Comparison of ENCODE assay signal across 11 cellular contexts in the genomic region with DNA sequence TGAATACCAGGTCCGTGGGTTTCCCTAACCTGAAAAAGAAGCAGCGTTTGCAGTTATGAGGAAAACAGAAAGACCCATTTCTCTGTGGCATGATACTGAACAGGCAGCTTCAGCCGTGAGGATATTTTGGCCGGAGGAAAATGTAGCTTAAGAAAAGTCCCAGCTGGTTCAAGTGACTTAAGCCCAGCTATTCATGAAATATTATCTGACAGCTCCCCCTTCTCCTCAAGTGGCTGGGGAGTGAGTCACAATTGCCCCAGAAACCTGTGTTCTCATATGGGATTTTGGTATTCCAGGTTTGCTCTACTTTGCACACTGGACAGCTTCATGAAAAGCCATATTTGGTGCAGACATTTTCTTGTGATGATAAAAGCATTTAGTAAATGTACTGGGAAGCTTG. TPM values are rescaled to one million over a fixed set of nuclear protein-coding genes. Genes with fewer than 3 reads are reported as not detected.
DNase-seq lines count a peak whose midpoint lies in the region; ATAC-seq, FAIRE-seq and TF ChIP-seq lines count a peak whose summit lies in the region.
"Had no signal": no experiment of that assay in that cellular context is flagged by ENCODE, and none has a peak within 500 bp of the region (broad histone marks: within the 10 kb centered on the region; RNA-seq: fewer than 3 reads in every experiment).

No MANE protein-coding gene starts in this region.

- intact Hi-C loops in esophagus squamous epithelium (cut with DNase I) (no loop called here), pancreas (cut with DNase I) (no loop called here), right lobe of liver (cut with DNase I) (no loop called here)

- H3K4me1 ChIP-seq in esophagus squamous epithelium: peaks cover 0 to 33% (median 9%) of the 10 kb centered on the region in 3 donors
- H3K4me1 ChIP-seq in pancreas: peaks cover 0 to 16% (median 6%) of the 10 kb centered on the region in 3 donors
- H3K4me1 ChIP-seq in right lobe of liver: no peaks in the 10 kb centered on the region

- DNase-seq in D341Med (ENCODE audit: low spot score) (peak; percentile 32), NCI-H69 (lab: John Stamatoyannopoulos, UW) (peak; percentile 49), esophagus squamous epithelium (lab: John Stamatoyannopoulos, UW) (no peak), pancreas (peak in 1 of 6 donors; percentile 42), caudate nucleus (lab: John Stamatoyannopoulos, UW) (no peak), RWPE1 (ENCODE audit: low spot score) (no peak), right lobe of liver (no peak)
- DNase-seq in activated CD8-positive, alpha-beta memory T cell treated with anti-CD3 and anti-CD28 coated beads, Interleukin-2, amount 50 U/mL, for 48 hours: no peak
- DNase-seq: activated T-cell treated with anti-CD3 and anti-CD28 coated beads, Interleukin-2, amount 50 U/mL, for 72 hours; CD8-positive, alpha-beta T cell; NCI-H1436 treated with DMSO at 0.1 percent for 48 hours had no signal

- H3K27me3 ChIP-seq in esophagus squamous epithelium (no peaks in the 10 kb centered on the region), pancreas (no peaks in the 10 kb centered on the region), right lobe of liver (no peaks in the 10 kb centered on the region)

- TF ChIP-seq CTCF in esophagus squamous epithelium (IDR thresholded peaks at IDR 0.05): no peak
- no peak for TF ChIP-seq CTCF in pancreas (IDR thresholded peaks at IDR 0.05)
- no peak for TF ChIP-seq CTCF in RWPE1 (conservative IDR thresholded peaks at IDR 0.05; ENCODE audit: low read depth)
- no peak for TF ChIP-seq CTCF in right lobe of liver (IDR thresholded peaks at IDR 0.05)

- H3K9me3 ChIP-seq in esophagus squamous epithelium (no peaks in the 10 kb centered on the region), pancreas (no peaks in the 10 kb centered on the region), right lobe of liver (no peaks in the 10 kb centered on the region)

- 27 to 35% methylated on average over 4 of the region's 4 CpGs for WGBS in esophagus squamous epithelium, 2 donors
- 35 to 40% methylated on average over 4 of the region's 4 CpGs for WGBS in pancreas, 2 donors
- WGBS in right lobe of liver (ENCODE audit: insufficient coverage, low coverage, low lambda C conversion rate, missing lambda C conversion rate): 60% methylated on average over 4 of the region's 4 CpGs

- peak; percentile 54 to 70 (median 62) for ATAC-seq in pancreas
- no peak for ATAC-seq in right lobe of liver
- ATAC-seq: activated T-cell treated with anti-CD3 and anti-CD28 coated beads, Interleukin-2, amount 50 U/mL, for 72 hours; CD8-positive, alpha-beta T cell had no signal

- FAIRE-seq in pancreas (lab: Jason Lieb, UNC): no peak

- H3K4me3 ChIP-seq in esophagus squamous epithelium (no peak overlapping the region), pancreas (no peak overlapping the region), right lobe of liver (no peak overlapping the region)

- TF ChIP-seq POLR2A in esophagus squamous epithelium (IDR thresholded peaks at IDR 0.05) (no peak), right lobe of liver (IDR thresholded peaks at IDR 0.05) (no peak)

- CTCF ChIA-PET in RWPE1 (lab: Yijun Ruan, JAX): interaction anchor here (0.6 kb wide), 1 partner anchor 24 kb away, joined by 4 read pairs; no protein-coding TSS in a partner anchor

- H3K36me3 ChIP-seq in esophagus squamous epithelium (no peaks in the 10 kb centered on the region), pancreas (no peaks in the 10 kb centered on the region), right lobe of liver (no peaks in the 10 kb centered on the region)

- peak overlapping the region in 3 of 4 donors; percentile 25 to 40 (median 27) for H3K27ac ChIP-seq in esophagus squamous epithelium
- no peak overlapping the region for H3K27ac ChIP-seq in pancreas
- H3K27ac ChIP-seq in caudate nucleus (ENCODE audit: low read depth, low read length): no peak overlapping the region
- no peak overlapping the region for H3K27ac ChIP-seq in RWPE1
- no peak overlapping the region for H3K27ac ChIP-seq in right lobe of liver

- POLR2A ChIA-PET in RWPE1 (lab: Yijun Ruan, JAX; ENCODE audit: low non-redundant PET): no interaction called here

RNA-seq across cellular contexts. Expression of a gene that starts 47.8 kb away (rescaled TPM):
- total RNA-seq in esophagus squamous epithelium: 10 to 100 TPM in 1 of 4 donors, 1 to 10 TPM in 3; 6.6 to 15.3 (median 9.4) TPM
- 10 to 100 TPM in 3 of 6 donors, 1 to 10 TPM in 3; 5.7 to 18.5 (median 9.0) TPM for total RNA-seq in pancreas
- polyA plus RNA-seq in pancreas: 1 to 10 TPM; 1.3 to 2.7 TPM
- under 1 TPM; 0.04 to 0.58 (median 0.37) TPM for total RNA-seq in right lobe of liver
- total RNA-seq: CD8-positive, alpha-beta T cell had no signal

Comparison
In these comparisons a context has a peak if more than half of its experiments do, and no peak if none do; other contexts are left out.
1. DNase-seq: peak in D341Med (single experiment) and NCI-H69 (single experiment); none in esophagus squamous epithelium (single experiment), caudate nucleus (0 of 61), RWPE1 (single experiment), right lobe of liver (0 of 3) and activated CD8-positive, alpha-beta memory T cell treated with anti-CD3 and anti-CD28 coated beads, Interleukin-2, amount 50 U/mL, for 48 hours (single experiment).
2. H3K27ac ChIP-seq: peak in esophagus squamous epithelium (3 of 4); none in pancreas (0 of 4), caudate nucleus (single experiment), RWPE1 (single experiment) and right lobe of liver (0 of 3).
3. ATAC-seq: peak in pancreas (4 of 4); none in right lobe of liver (0 of 4).
4. RNA of a gene that starts 47.8 kb away (total RNA-seq): 5.7 to 18.5 TPM in pancreas and 6.6 to 15.3 TPM in esophagus squamous epithelium; 0.04 to 0.58 TPM in right lobe of liver; every median in the first group is over 4 times any median in the second.